Comparison of ENCODE assay signal across 8 cellular contexts in genomic region chr4:41258783-41259182, GRCh38. TPM values are rescaled to one million over a fixed set of nuclear protein-coding genes. Genes with fewer than 3 reads are reported as not detected.
DNase-seq lines count a peak whose midpoint lies in the region; ATAC-seq and TF ChIP-seq lines count a peak whose summit lies in the region.

No MANE protein-coding gene starts in this region.

- no peaks in the 10 kb centered on the region for H3K9me3 ChIP-seq in iPS-18c (ENCODE audit: control insufficient read depth, insufficient read depth, low read length)
- no peaks in the 10 kb centered on the region for H3K9me3 ChIP-seq in tibial nerve

- H3K36me3 ChIP-seq in tibial nerve: peaks cover 0 to 13% (median 0%) of the 10 kb centered on the region in 3 donors

- 54 to 57% methylated on average over 5 of the region's 5 CpGs for WGBS in tibial nerve, 2 donors

- H3K27ac ChIP-seq in tibial nerve: peak overlapping the region in 1 of 4 donors; percentile 39

- ATAC-seq in HG03354 (IDR thresholded peaks at IDR 0.05; ENCODE audit: poor library complexity, severe bottlenecking, unreplicated experiment) (no peak), HG03135 (IDR thresholded peaks at IDR 0.05; ENCODE audit: unreplicated experiment) (no peak)

- peaks cover 0 to 5% of the 10 kb centered on the region in 2 donors for H3K27me3 ChIP-seq in tibial nerve

- peaks cover 0 to 16% (median 12%) of the 10 kb centered on the region in 4 donors for H3K4me1 ChIP-seq in tibial nerve

- peak; percentile 64 for DNase-seq in ELF-1 (ENCODE audit: low read depth, low spot score)
- peak; percentile 84 for DNase-seq in M059J (ENCODE audit: low read depth)
- peak; percentile 1 for DNase-seq in amniotic stem cell (lab: John Stamatoyannopoulos, UW)
- DNase-seq in tibial nerve (ENCODE audit: low spot score in 2 of 2): no peak
- DNase-seq in HUDEP-2 (lab: John Stamatoyannopoulos, UW; ENCODE audit: unreplicated experiment in 76 of 76): no peak

- H3K4me3 ChIP-seq in iPS-18c (ENCODE audit: insufficient read depth, low read depth, low read length): peak overlapping the region; percentile 83; the same call in 1 of the 2 replicates
- H3K4me3 ChIP-seq in tibial nerve: no peak overlapping the region

- TF ChIP-seq EP300 in tibial nerve (IDR thresholded peaks at IDR 0.05): no peak

- peak in 4 of 5 experiments; percentile 5 to 47 (median 36) for TF ChIP-seq CTCF in tibial nerve (IDR thresholded peaks at IDR 0.05)

- no peak for TF ChIP-seq POLR2A in tibial nerve (IDR thresholded peaks at IDR 0.05)

RNA-seq across cellular contexts. Expression of gene UCHL1, which starts 2.1 kb away (rescaled TPM):
- 1,483 and 1,510 TPM in 2 replicates for total RNA-seq in M059J (2014; rRNA removed; shearing (Covaris generic))
- total RNA-seq in tibial nerve: 100 to 1,000 TPM in 1 of 4 donors, 10 to 100 TPM in 3; 55.9 to 204 (median 71.5) TPM

RNA-seq across cellular contexts. Expression of gene APBB2, which starts 44.4 kb away (rescaled TPM):
- 44.7 and 81.9 TPM in 2 replicates for total RNA-seq in M059J (2014; rRNA removed; shearing (Covaris generic))
- total RNA-seq in tibial nerve: 100 to 1,000 TPM; 139 to 248 (median 203) TPM

Comparison
In these comparisons a context has a peak if more than half of its experiments do, and no peak if none do; other contexts are left out.
1. DNase-seq: peak in ELF-1 (single experiment), M059J (single experiment) and amniotic stem cell (single experiment); none in tibial nerve (0 of 2) and HUDEP-2 (0 of 76).